Comparison of ENCODE assay signal across 7 cellular contexts in the genomic region with DNA sequence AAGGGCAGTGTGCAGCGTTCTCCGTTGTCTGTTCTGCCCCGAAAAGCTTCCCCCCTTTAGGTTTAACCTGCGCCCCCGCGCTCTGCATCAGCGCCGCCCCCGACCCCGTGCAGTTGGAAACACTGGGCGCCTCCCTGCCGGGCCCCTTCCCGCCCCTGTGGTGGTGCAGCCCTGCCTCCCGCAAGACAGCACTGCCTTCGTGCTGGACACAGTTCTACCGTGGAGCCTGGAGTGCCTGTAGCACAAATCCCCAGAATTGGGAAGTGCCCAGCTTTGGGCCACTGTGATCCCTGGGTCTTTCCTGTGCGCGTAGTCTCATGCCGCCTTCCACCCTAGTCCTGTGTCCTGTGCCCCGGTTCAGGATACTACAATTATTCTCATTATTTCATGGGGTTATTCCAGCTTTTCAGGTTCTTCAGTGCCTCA. TPM values are rescaled to one million over a fixed set of nuclear protein-coding genes. Genes with fewer than 3 reads are reported as not detected.
DNase-seq lines count a peak whose midpoint lies in the region; ATAC-seq and TF ChIP-seq lines count a peak whose summit lies in the region.
"Not testable (repeated sequence)": the region's sequence is repeated elsewhere in the genome, so short reads cannot be mapped to it uniquely, and the experiment has no call there.

No MANE protein-coding gene starts in this region.

- not testable (repeated sequence) for H3K9me3 Mint-ChIP-seq in activated T-helper 2 cell treated with anti-CD3 and anti-CD28 coated beads, Interferon-gamma antibody, Interleukin-2, Interleukin-4, amounts not matched to agents 10 μg/mL and 5 μg/mL and 100 μg/mL, durations not matched to agents 14 hours and 24 hours and 36 hours; effector memory CD8-positive, alpha-beta T cell

- H3K9me3 ChIP-seq in HCT116 (ENCODE audit: control insufficient read depth in 1 of 2, insufficient read depth in 1 of 2, low read depth in 1 of 2, low read length in 2 of 2); osteoblast (ENCODE audit: low read depth, low read length): not testable (repeated sequence)

- not testable (repeated sequence) for H3K4me1 ChIP-seq in HCT116 (ENCODE audit: control insufficient read depth in 1 of 2, insufficient read depth in 2 of 2, low read length in 2 of 2); osteoblast (ENCODE audit: insufficient read depth, low read length)

- not testable (repeated sequence) for TF ChIP-seq RAD21 in HCT116 (IDR thresholded peaks at IDR 0.05; ENCODE audit: low read depth)

- BruUV-seq in HCT116 (replicated peaks; lab: Mats Ljungman, UMichigan) = not testable (repeated sequence)

- peak overlapping the region; percentile 93 for H3K27ac Mint-ChIP-seq in activated T-helper 2 cell treated with anti-CD3 and anti-CD28 coated beads, Interferon-gamma antibody, Interleukin-2, Interleukin-4, amounts not matched to agents 10 μg/mL and 5 μg/mL and 100 μg/mL, durations not matched to agents 14 hours and 24 hours and 36 hours
- peak overlapping the region in 1 of 2 donors; percentile 38 for H3K27ac Mint-ChIP-seq in effector memory CD8-positive, alpha-beta T cell

- H3K27me3 Mint-ChIP-seq in activated T-helper 2 cell treated with anti-CD3 and anti-CD28 coated beads, Interferon-gamma antibody, Interleukin-2, Interleukin-4, amounts not matched to agents 10 μg/mL and 5 μg/mL and 100 μg/mL, durations not matched to agents 14 hours and 24 hours and 36 hours (ENCODE audit: low read depth); effector memory CD8-positive, alpha-beta T cell: not testable (repeated sequence)

- H3K4me3 ChIP-seq in HCT116 (replicated peaks in 1 of 2; ENCODE audit: low read depth in 1 of 2, low read length in 2 of 2) = not testable (repeated sequence)
- peak overlapping the region; percentile 25 for H3K4me3 ChIP-seq in osteoblast (ENCODE audit: insufficient read depth, low read length)

- H3K36me3 Mint-ChIP-seq in activated T-helper 2 cell treated with anti-CD3 and anti-CD28 coated beads, Interferon-gamma antibody, Interleukin-2, Interleukin-4, amounts not matched to agents 10 μg/mL and 5 μg/mL and 100 μg/mL, durations not matched to agents 14 hours and 24 hours and 36 hours (ENCODE audit: low read depth) = peaks cover 48% of the 10 kb centered on the region
- H3K36me3 Mint-ChIP-seq in effector memory CD8-positive, alpha-beta T cell (ENCODE audit: insufficient read depth) = peaks cover 21% of the 10 kb centered on the region

- TF ChIP-seq POLR2A in HCT116 (IDR thresholded peaks at IDR 0.05; ENCODE audit: borderline replicate concordance, extremely low read depth, insufficient read depth, insufficient read length) = not testable (repeated sequence)

- RAD21 ChIA-PET in HCT116 (lab: Charles Lee; ENCODE audit: low non-redundant PET in 1 of 2, low total read pairs in 2 of 2, uncharacterized antibody in 2 of 2, unreplicated experiment in 2 of 2) = not testable (repeated sequence)

- not testable (repeated sequence) for H3K9ac ChIP-seq in HCT116 (ENCODE audit: low read length)

- H3K27ac ChIP-seq in HCT116 (ENCODE audit: low read depth, low read length); osteoblast (ENCODE audit: low read depth, low read length): not testable (repeated sequence)

- H2AFZ ChIP-seq in HCT116 (ENCODE audit: low read depth, low read length, poor library complexity, severe bottlenecking); osteoblast (ENCODE audit: low read length): not testable (repeated sequence)

- not testable (repeated sequence) for H3K79me2 ChIP-seq in HCT116 (ENCODE audit: insufficient read depth, low read length); osteoblast (ENCODE audit: insufficient read depth, low read length)

- peaks cover 42% of the 10 kb centered on the region for H3K4me1 Mint-ChIP-seq in activated T-helper 2 cell treated with anti-CD3 and anti-CD28 coated beads, Interferon-gamma antibody, Interleukin-2, Interleukin-4, amounts not matched to agents 10 μg/mL and 5 μg/mL and 100 μg/mL, durations not matched to agents 14 hours and 24 hours and 36 hours (ENCODE audit: low read depth)
- H3K4me1 Mint-ChIP-seq in effector memory CD8-positive, alpha-beta T cell (ENCODE audit: low read depth in 2 of 2) = not testable (repeated sequence)

- peak overlapping the region; percentile 77 for H3K4me3 Mint-ChIP-seq in activated T-helper 2 cell treated with anti-CD3 and anti-CD28 coated beads, Interferon-gamma antibody, Interleukin-2, Interleukin-4, amounts not matched to agents 10 μg/mL and 5 μg/mL and 100 μg/mL, durations not matched to agents 14 hours and 24 hours and 36 hours (ENCODE audit: low read depth)
- H3K4me3 Mint-ChIP-seq in effector memory CD8-positive, alpha-beta T cell = peak overlapping the region; percentile 63 to 73

- not testable (repeated sequence) for H3K27me3 ChIP-seq in HCT116 (ENCODE audit: insufficient read depth, low read length); osteoblast (ENCODE audit: insufficient read depth, low read length)

- CTCF ChIA-PET in HCT116 (lab: Charles Lee) = not testable (repeated sequence)

- H3K4me2 ChIP-seq in HCT116 (ENCODE audit: low read length) = peak overlapping the region; percentile 28
- H3K4me2 ChIP-seq in osteoblast (ENCODE audit: insufficient read depth, low read length) = peak overlapping the region; percentile 51

- H3K36me3 ChIP-seq in HCT116 (ENCODE audit: control insufficient read depth in 1 of 2, insufficient read depth in 2 of 2, low read length in 2 of 2); osteoblast (ENCODE audit: insufficient read depth, low read length): not testable (repeated sequence)

- intact Hi-C loops in HCT116 (cut with micrococcal nuclease); activated T-helper 2 cell treated with anti-CD3 and anti-CD28 coated beads, Interferon-gamma antibody, Interleukin-2, Interleukin-4, amounts not matched to agents 10 μg/mL and 5 μg/mL and 100 μg/mL, durations not matched to agents 14 hours and 24 hours and 36 hours (cut with micrococcal nuclease): not testable (repeated sequence)

- TF ChIP-seq CTCF in HCT116 (IDR thresholded peaks at IDR 0.05 in 2 of 3, conservative IDR thresholded peaks at IDR 0.05 in 1 of 3; ENCODE audit: borderline replicate concordance in 1 of 3, insufficient read depth in 1 of 3, low read depth in 2 of 3, low read length in 2 of 3); osteoblast (IDR thresholded peaks at IDR 0.05; ENCODE audit: extremely low read depth, low read depth, low read length): not testable (repeated sequence)

- DNase-seq in HCT116 (ENCODE audit: low read depth, low spot score); effector memory CD8-positive, alpha-beta T cell: not testable (repeated sequence)
- peak; percentile 52 to 74 for DNase-seq in activated CD4-positive, alpha-beta T cell treated with anti-CD3 and anti-CD28 coated beads for 4 hours
- peak; percentile 27 for DNase-seq in activated T-helper 2 cell treated with anti-CD3 and anti-CD28 coated beads, Interferon-gamma antibody, Interleukin-2, Interleukin-4, amounts not matched to agents 10 μg/mL and 5 μg/mL and 100 μg/mL, durations not matched to agents 14 hours and 24 hours and 36 hours (ENCODE audit: low spot score)
- DNase-seq in islet precursor cell (peak; percentile 56), osteoblast (ENCODE audit: insufficient read length, low spot score, missing footprints) (peak; percentile 51)
- DNase-seq in stimulated activated CD4-positive, alpha-beta T cell treated with anti-CD3 and anti-CD28 coated beads, TNF-alpha, amount 100 ng/mL, for 24 hours (ENCODE audit: low read depth in 3 of 3) = peak in 2 of 3 experiments; percentile 34 to 60

- POLR2A ChIA-PET in HCT116 (lab: Charles Lee) = not testable (repeated sequence)

- not testable (repeated sequence) for H4K20me1 ChIP-seq in HCT116 (ENCODE audit: insufficient read depth); osteoblast (ENCODE audit: insufficient read depth, low read length)

- H3K9me2 ChIP-seq in HCT116 (ENCODE audit: insufficient read depth) = not testable (repeated sequence)

- ATAC-seq in HCT116; effector memory CD8-positive, alpha-beta T cell (replicated peaks): not testable (repeated sequence)

RNA-seq across cellular contexts. Expression of a gene that starts 47.1 kb away (rescaled TPM):
- 55.1 TPM for total RNA-seq in HCT116 (2021; ENCODE audit: unreplicated experiment)
- polyA plus RNA-seq in HCT116 (2012) = 34.0 and 40.3 TPM in 2 replicates
- total RNA-seq in activated T-helper 2 cell treated with anti-CD3 and anti-CD28 coated beads, Interferon-gamma antibody, Interleukin-2, Interleukin-4, amounts not matched to agents 10 μg/mL and 5 μg/mL and 100 μg/mL, durations not matched to agents 14 hours and 24 hours and 36 hours = 122 and 123 TPM in 2 replicates
- 10.6 and 11.6 TPM in 2 replicates for total RNA-seq in osteoblast
